ENCODE assay signal across 8 cellular contexts in genomic region chr1:17922833-17923232, GRCh38.
A peak's percentile ranks its signal among the peaks of the same experiment; 100 is the strongest.
DNase-seq lines count a peak whose midpoint lies in the region; ATAC-seq and TF ChIP-seq lines count a peak whose summit lies in the region.

No MANE protein-coding gene starts in this region.

- H3K4me1 ChIP-seq in NT2/D1 (ENCODE audit: insufficient read depth, insufficient read length): no peaks in the 10 kb centered on the region
- H3K4me1 ChIP-seq in esophagus muscularis mucosa: peaks cover 0 to 8% (median 3%) of the 10 kb centered on the region in 4 donors

- H3K36me3 ChIP-seq in NT2/D1 (ENCODE audit: insufficient read depth, insufficient read length, low read length) (no peaks in the 10 kb centered on the region), esophagus muscularis mucosa (no peaks in the 10 kb centered on the region)

- DNase-seq in DMS 273 (lab: John Stamatoyannopoulos, UW; ENCODE audit: unreplicated experiment) (peak; percentile 82), DMS 273 treated with DMSO at 0.1 percent for 48 hours (lab: John Stamatoyannopoulos, UW) (no peak), HT1080 (ENCODE audit: low read depth) (peak; percentile 9), NT2/D1 (ENCODE audit: low read depth, low spot score) (peak; percentile 23), esophagus muscularis mucosa (ENCODE audit: extremely low spot score) (no peak), putamen (ENCODE audit: low spot score) (peak; percentile 8)
- DNase-seq in activated CD4-positive, CD25-positive, alpha-beta regulatory T cell (lab: John Stamatoyannopoulos, UW): no peak

- no peak overlapping the region for H3K9ac ChIP-seq in NT2/D1 (ENCODE audit: insufficient read length, low read depth)

- no peak for TF ChIP-seq EP300 in esophagus muscularis mucosa (IDR thresholded peaks at IDR 0.05)

- H3K27me3 ChIP-seq in NT2/D1 (ENCODE audit: insufficient read depth, insufficient read length) (peaks cover 22% of the 10 kb centered on the region), esophagus muscularis mucosa (peaks cover 0 to 100% (median 2%) of the 10 kb centered on the region in 4 donors)

- no peaks in the 10 kb centered on the region for H3K9me3 ChIP-seq in NT2/D1 (ENCODE audit: insufficient read depth, low read length)
- no peaks in the 10 kb centered on the region for H3K9me3 ChIP-seq in esophagus muscularis mucosa

- no peak for ATAC-seq in GM21528 (IDR thresholded peaks at IDR 0.05; ENCODE audit: low FRiP score, unreplicated experiment)

- WGBS in esophagus muscularis mucosa: 17% methylated on average over 6 of the region's 6 CpGs

- no peak overlapping the region for H3K4me3 ChIP-seq in NT2/D1 (ENCODE audit: insufficient read length, low read depth)
- H3K4me3 ChIP-seq in esophagus muscularis mucosa: no peak overlapping the region

- intact Hi-C loops in esophagus muscularis mucosa (cut with DNase I): no loop called here

- no peak for TF ChIP-seq POLR2A in esophagus muscularis mucosa (IDR thresholded peaks at IDR 0.05; ENCODE audit: low read depth)

- peak in 2 of 3 experiments; percentile 8 to 22 for TF ChIP-seq CTCF in esophagus muscularis mucosa (IDR thresholded peaks at IDR 0.05)

- H3K27ac ChIP-seq in esophagus muscularis mucosa (replicated peaks in 1 of 4): no peak overlapping the region

Comparison
In these comparisons a context has a peak if more than half of its experiments do, and no peak if none do; other contexts are left out.
1. DNase-seq: peak in DMS 273 (single experiment), HT1080 (single experiment), NT2/D1 (single experiment) and putamen (single experiment); none in DMS 273 treated with DMSO at 0.1 percent for 48 hours (single experiment), esophagus muscularis mucosa (single experiment) and activated CD4-positive, CD25-positive, alpha-beta regulatory T cell (0 of 4).